ENCODE assay signal across 9 cellular contexts in the genomic region with DNA sequence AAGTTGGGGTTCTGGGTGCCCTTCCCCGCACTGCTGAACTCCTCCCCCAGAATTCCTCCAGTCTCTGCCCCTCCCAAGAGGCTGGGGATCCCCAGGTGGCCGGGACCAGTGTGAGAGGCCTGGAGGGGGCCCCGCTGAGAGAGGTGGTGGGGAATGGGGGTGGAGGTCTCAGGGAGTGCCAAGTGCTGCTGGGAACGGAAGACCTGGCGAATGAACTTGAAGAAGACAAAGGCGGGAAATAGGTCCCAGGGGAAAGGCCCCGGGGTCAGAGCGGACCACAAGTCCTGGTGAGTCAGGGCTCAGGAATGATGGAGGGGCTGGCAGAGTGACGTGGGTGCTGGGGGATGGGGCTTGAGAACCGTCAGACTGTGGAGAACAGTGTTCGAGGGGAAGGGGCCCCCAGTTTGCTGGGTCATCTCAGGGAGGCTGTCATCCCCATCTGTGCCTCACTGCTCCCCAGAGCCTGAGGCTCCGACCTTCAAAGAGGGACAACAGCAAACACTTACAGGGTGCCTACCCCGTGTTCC. TPM values are rescaled to one million over a fixed set of nuclear protein-coding genes. Genes with fewer than 3 reads are reported as not detected.
DNase-seq lines count a peak whose midpoint lies in the region; ATAC-seq and TF ChIP-seq lines count a peak whose summit lies in the region.
"Had no signal": no experiment of that assay in that cellular context is flagged by ENCODE, and none has a peak within 500 bp of the region (broad histone marks: within the 10 kb centered on the region; RNA-seq: fewer than 3 reads in every experiment).

No MANE protein-coding gene starts in this region.

- H3K9me3 ChIP-seq in body of pancreas = no peaks in the 10 kb centered on the region
- no peaks in the 10 kb centered on the region for H3K9me3 ChIP-seq in tibial nerve

- POLR2A ChIA-PET in activated CD4-positive, alpha-beta memory T cell treated with anti-CD3 and anti-CD28 coated beads for 36 hours (lab: Charles Lee) = no interaction called here
- POLR2A ChIA-PET in activated CD4-positive, alpha-beta memory T cell treated with anti-CD3 and anti-CD28 coated beads, Interleukin-2, amount 10 ng/mL, durations not matched to agents 7 days and 5 days (lab: Charles Lee) = no interaction called here

- no peak overlapping the region for H3K27ac Mint-ChIP-seq in activated CD4-positive, alpha-beta memory T cell treated with anti-CD3 and anti-CD28 coated beads for 36 hours
- H3K27ac Mint-ChIP-seq in activated CD4-positive, alpha-beta memory T cell treated with anti-CD3 and anti-CD28 coated beads, Interleukin-2, amount 10 ng/mL, durations not matched to agents 7 days and 5 days = no peak overlapping the region

- ATAC-seq in body of pancreas = peak; percentile 66
- no peak for ATAC-seq in activated CD4-positive, CD25-positive, alpha-beta regulatory T cell treated with anti-CD3 and anti-CD28 coated beads, Interleukin-2, amount 50 U/mL, for 24 hours

- H3K4me1 ChIP-seq in body of pancreas = no peaks in the 10 kb centered on the region
- H3K4me1 ChIP-seq in tibial nerve = peaks cover 0 to 22% (median 7%) of the 10 kb centered on the region in 4 donors

- H3K4me3 ChIP-seq in body of pancreas (no peak overlapping the region), tibial nerve (no peak overlapping the region)

- H3K27ac ChIP-seq in body of pancreas = peak overlapping the region in 2 of 4 donors; percentile 42 to 62
- H3K27ac ChIP-seq in tibial nerve = peak overlapping the region in 3 of 4 donors; percentile 14 to 73 (median 22)

- CTCF ChIA-PET in activated CD4-positive, alpha-beta memory T cell treated with anti-CD3 and anti-CD28 coated beads for 36 hours (lab: Charles Lee) = interaction anchor here (0.6 to 5.8 kb wide), 8 partner anchors 8 to 193 kb away, joined by 3 to 61 read pairs (median 4); no protein-coding TSS in a partner anchor
- CTCF ChIA-PET in activated CD4-positive, alpha-beta memory T cell treated with anti-CD3 and anti-CD28 coated beads, Interleukin-2, amount 10 ng/mL, durations not matched to agents 7 days and 5 days (lab: Charles Lee) = interaction anchor here (1.3 to 3.1 kb wide), 8 partner anchors 14 to 63 kb away, joined by 4 to 20 read pairs (median 8); no protein-coding TSS in a partner anchor

- TF ChIP-seq CTCF in body of pancreas (IDR thresholded peaks at IDR 0.05) = no peak
- no peak for TF ChIP-seq CTCF in tibial nerve (IDR thresholded peaks at IDR 0.05)

- TF ChIP-seq POLR2A in body of pancreas (IDR thresholded peaks at IDR 0.05) (no peak), tibial nerve (IDR thresholded peaks at IDR 0.05) (no peak)

- no peaks in the 10 kb centered on the region for H3K4me1 Mint-ChIP-seq in activated CD4-positive, alpha-beta memory T cell treated with anti-CD3 and anti-CD28 coated beads for 36 hours (ENCODE audit: low read depth)
- H3K4me1 Mint-ChIP-seq in activated CD4-positive, alpha-beta memory T cell treated with anti-CD3 and anti-CD28 coated beads, Interleukin-2, amount 10 ng/mL, durations not matched to agents 7 days and 5 days = no peaks in the 10 kb centered on the region

- H3K36me3 Mint-ChIP-seq in activated CD4-positive, alpha-beta memory T cell treated with anti-CD3 and anti-CD28 coated beads for 36 hours = no peaks in the 10 kb centered on the region
- H3K36me3 Mint-ChIP-seq in activated CD4-positive, alpha-beta memory T cell treated with anti-CD3 and anti-CD28 coated beads, Interleukin-2, amount 10 ng/mL, durations not matched to agents 7 days and 5 days (ENCODE audit: low read depth) = no peaks in the 10 kb centered on the region

- H3K4me3 Mint-ChIP-seq in activated CD4-positive, alpha-beta memory T cell treated with anti-CD3 and anti-CD28 coated beads for 36 hours = no peak overlapping the region
- H3K4me3 Mint-ChIP-seq in activated CD4-positive, alpha-beta memory T cell treated with anti-CD3 and anti-CD28 coated beads, Interleukin-2, amount 10 ng/mL, durations not matched to agents 7 days and 5 days = no peak overlapping the region

- no peaks in the 10 kb centered on the region for H3K9me3 Mint-ChIP-seq in activated CD4-positive, alpha-beta memory T cell treated with anti-CD3 and anti-CD28 coated beads for 36 hours
- no peaks in the 10 kb centered on the region for H3K9me3 Mint-ChIP-seq in activated CD4-positive, alpha-beta memory T cell treated with anti-CD3 and anti-CD28 coated beads, Interleukin-2, amount 10 ng/mL, durations not matched to agents 7 days and 5 days

- WGBS in body of pancreas, 2 donors = 12 to 19% methylated on average over 11 to 13 of the region's 13 CpGs
- 2 to 6% methylated on average over 13 of the region's 13 CpGs for WGBS in tibial nerve, 2 donors

- DNase-seq in activated CD4-positive, alpha-beta memory T cell treated with anti-CD3 and anti-CD28 coated beads for 36 hours = peak; percentile 30
- DNase-seq in activated CD4-positive, alpha-beta memory T cell treated with anti-CD3 and anti-CD28 coated beads, Interleukin-2, amount 10 ng/mL, durations not matched to agents 7 days and 5 days = no peak
- DNase-seq in body of pancreas (peak; percentile 35 to 72 (median 54)), islet precursor cell (peak; percentile 97), tibial nerve (ENCODE audit: low spot score in 2 of 2) (peak in 1 of 2 donors; percentile 64), mesenteric fat pad (ENCODE audit: low spot score) (no peak), NCI-H2029 treated with DMSO at 0.1 percent for 48 hours (lab: John Stamatoyannopoulos, UW) (no peak)

- H3K27me3 ChIP-seq in body of pancreas (peaks cover 0 to 16% of the 10 kb centered on the region in 2 donors), tibial nerve (peaks cover 0 to 49% of the 10 kb centered on the region in 2 donors)

- TF ChIP-seq EP300 in tibial nerve (IDR thresholded peaks at IDR 0.05) = peak; percentile 38 to 84

- H3K36me3 ChIP-seq in body of pancreas (replicated peaks in 1 of 2; ENCODE audit: insufficient read depth in 1 of 2, low read depth in 2 of 2) = no peaks in the 10 kb centered on the region
- H3K36me3 ChIP-seq in tibial nerve = no peaks in the 10 kb centered on the region

- H3K27me3 Mint-ChIP-seq in activated CD4-positive, alpha-beta memory T cell treated with anti-CD3 and anti-CD28 coated beads for 36 hours = peaks cover 39% of the 10 kb centered on the region
- H3K27me3 Mint-ChIP-seq in activated CD4-positive, alpha-beta memory T cell treated with anti-CD3 and anti-CD28 coated beads, Interleukin-2, amount 10 ng/mL, durations not matched to agents 7 days and 5 days = peaks cover 22% of the 10 kb centered on the region

- intact Hi-C loops in activated CD4-positive, alpha-beta memory T cell treated with anti-CD3 and anti-CD28 coated beads for 36 hours (cut with micrococcal nuclease) = no loop called here
- intact Hi-C loops in body of pancreas (cut with DNase I) = loop anchor here (10.0 kb wide), 1 partner anchor 59 kb away; a partner anchor contains a TSS

RNA-seq across cellular contexts. Expression of a gene that starts 15.8 kb away (rescaled TPM):
- total RNA-seq in activated CD4-positive, alpha-beta memory T cell treated with anti-CD3 and anti-CD28 coated beads for 36 hours = under 1 TPM in 1 of 2 experiments, not detected in 1; 0.19 TPM
- not detected for total RNA-seq in activated CD4-positive, alpha-beta memory T cell treated with anti-CD3 and anti-CD28 coated beads, Interleukin-2, amount 10 ng/mL, durations not matched to agents 7 days and 5 days
- total RNA-seq in body of pancreas (10 to 100 TPM in 1 of 2 donors, 1 to 10 TPM in 1; 6.0 to 11.5 TPM), tibial nerve (10 to 100 TPM in 2 of 4 donors, 1 to 10 TPM in 2; 1.5 to 18.6 (median 7.4) TPM), mesenteric fat pad (35.1 TPM)
- total RNA-seq: T-helper 1 cell treated with Interleukin-12 subunit alpha and Interleukin-12 subunit beta and Interleukin-4 antibody, amounts not matched to agents 30 ng/mL and 1 ng/mL, for 36 hours had no signal

RNA-seq across cellular contexts. Expression of a gene that starts 35.5 kb away (rescaled TPM):
- total RNA-seq in activated CD4-positive, alpha-beta memory T cell treated with anti-CD3 and anti-CD28 coated beads for 36 hours = under 1 TPM; 0.88 to 0.92 TPM
- total RNA-seq in activated CD4-positive, alpha-beta memory T cell treated with anti-CD3 and anti-CD28 coated beads, Interleukin-2, amount 10 ng/mL, durations not matched to agents 7 days and 5 days = under 1 TPM; 0.15 to 0.18 TPM
- total RNA-seq in body of pancreas (10 to 100 TPM in 1 of 2 donors, 1 to 10 TPM in 1; 8.8 to 21.1 TPM), tibial nerve (1 to 10 TPM in 3 of 4 donors, under 1 TPM in 1; 0.66 to 2.5 (median 1.4) TPM), mesenteric fat pad (4.0 TPM)

RNA-seq across cellular contexts. Expression of a gene that starts 40.3 kb away (rescaled TPM):
- under 1 TPM; 0.17 to 0.31 TPM for total RNA-seq in activated CD4-positive, alpha-beta memory T cell treated with anti-CD3 and anti-CD28 coated beads for 36 hours
- not detected for total RNA-seq in activated CD4-positive, alpha-beta memory T cell treated with anti-CD3 and anti-CD28 coated beads, Interleukin-2, amount 10 ng/mL, durations not matched to agents 7 days and 5 days
- total RNA-seq in body of pancreas (100 to 1,000 TPM in 1 of 2 donors, 10 to 100 TPM in 1; 72.9 to 132 TPM), tibial nerve (10 to 100 TPM; 12.0 to 26.7 (median 19.1) TPM), mesenteric fat pad (62.5 TPM)
- total RNA-seq: T-helper 1 cell treated with Interleukin-12 subunit alpha and Interleukin-12 subunit beta and Interleukin-4 antibody, amounts not matched to agents 30 ng/mL and 1 ng/mL, for 36 hours had no signal

RNA-seq across cellular contexts. Expression of a gene that starts 57.0 kb away (rescaled TPM):
- under 1 TPM in 1 of 2 experiments, not detected in 1; 0.02 TPM for total RNA-seq in activated CD4-positive, alpha-beta memory T cell treated with anti-CD3 and anti-CD28 coated beads for 36 hours
- total RNA-seq in activated CD4-positive, alpha-beta memory T cell treated with anti-CD3 and anti-CD28 coated beads, Interleukin-2, amount 10 ng/mL, durations not matched to agents 7 days and 5 days = not detected
- total RNA-seq in body of pancreas (100 to 1,000 TPM in 1 of 2 donors, 10 to 100 TPM in 1; 18.9 to 125 TPM), tibial nerve (100 to 1,000 TPM in 3 of 4 donors, 10 to 100 TPM in 1; 65.1 to 689 (median 138) TPM), mesenteric fat pad (2,078 TPM)
- total RNA-seq: T-helper 1 cell treated with Interleukin-12 subunit alpha and Interleukin-12 subunit beta and Interleukin-4 antibody, amounts not matched to agents 30 ng/mL and 1 ng/mL, for 36 hours had no signal

Comparison
In these comparisons a context has a peak if more than half of its experiments do, and no peak if none do; other contexts are left out.
1. DNase-seq: peak in activated CD4-positive, alpha-beta memory T cell treated with anti-CD3 and anti-CD28 coated beads for 36 hours (single experiment), body of pancreas (4 of 4) and islet precursor cell (single experiment); none in activated CD4-positive, alpha-beta memory T cell treated with anti-CD3 and anti-CD28 coated beads, Interleukin-2, amount 10 ng/mL, durations not matched to agents 7 days and 5 days (single experiment), mesenteric fat pad (single experiment) and NCI-H2029 treated with DMSO at 0.1 percent for 48 hours (single experiment).
2. RNA of a gene that starts 40.3 kb away (total RNA-seq): 72.9 to 132 TPM in body of pancreas, 62.5 TPM in mesenteric fat pad (single experiment) and 12.0 to 26.7 TPM in tibial nerve; 0.17 to 0.31 TPM in activated CD4-positive, alpha-beta memory T cell treated with anti-CD3 and anti-CD28 coated beads for 36 hours and not detected in activated CD4-positive, alpha-beta memory T cell treated with anti-CD3 and anti-CD28 coated beads, Interleukin-2, amount 10 ng/mL, durations not matched to agents 7 days and 5 days; every median in the first group is over 4 times any median in the second.